ENCODE assay signal across 17 cellular contexts in the genomic region with DNA sequence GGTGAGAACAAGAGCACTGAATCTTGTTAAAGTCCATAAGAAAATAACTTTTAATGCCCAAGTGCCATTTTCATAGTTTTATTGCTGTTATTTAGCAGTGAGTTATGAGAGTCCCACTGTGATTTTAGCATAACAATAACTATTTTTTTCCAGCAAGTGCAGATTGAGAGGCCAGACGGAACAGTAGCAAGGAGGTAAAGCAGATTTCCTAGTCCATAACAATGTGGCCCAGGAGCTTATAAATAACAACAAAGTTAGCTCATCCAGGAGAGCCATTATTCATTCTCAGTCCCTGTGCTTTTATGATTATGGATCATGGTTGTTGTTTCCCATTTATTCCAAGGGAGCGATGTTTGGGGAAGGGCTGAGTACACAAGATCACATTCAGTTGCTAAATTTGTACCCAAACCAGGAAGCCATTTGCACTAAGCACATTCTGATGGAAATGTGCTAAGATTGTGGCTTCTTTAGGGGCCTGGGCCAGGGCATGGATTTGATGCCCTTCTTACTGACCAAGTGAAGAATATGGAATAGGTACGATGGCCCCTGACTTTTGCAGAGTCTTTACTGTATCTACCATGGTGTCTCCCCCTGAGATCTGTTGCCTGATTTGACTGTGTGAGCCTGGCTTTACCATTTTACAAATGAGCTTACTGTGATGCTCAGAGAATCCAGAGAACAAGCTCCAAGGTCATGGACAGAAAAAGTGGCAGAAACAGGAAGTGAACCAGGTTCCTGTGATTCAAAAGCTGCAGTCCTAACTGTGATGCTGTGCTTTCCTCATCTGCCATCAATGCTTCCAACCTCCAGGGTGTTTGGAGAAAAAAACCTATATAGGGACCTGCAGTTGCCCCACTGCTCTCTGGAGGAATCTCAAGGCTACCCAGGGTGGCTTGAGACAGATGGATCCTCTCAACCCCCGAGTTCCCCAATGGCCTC.
"Had no signal": no experiment of that assay in that cellular context is flagged by ENCODE, and none has a peak within 500 bp of the region (broad histone marks: within the 10 kb centered on the region; RNA-seq: fewer than 3 reads in every experiment).

No MANE protein-coding gene starts in this region.

- H3K27ac Mint-ChIP-seq: activated naive CD8-positive, alpha-beta T cell treated with anti-CD3 and anti-CD28 coated beads for 36 hours; natural killer cell; stimulated activated memory B cell treated with anti-CD40 and anti-IgM and Interleukin-4, amounts not matched to agents 10 μg/mL and 1 μg/mL and 100 μg/mL, for 72 hours had no signal

- H3K79me2 ChIP-seq: parathyroid adenoma had no signal

- FAIRE-seq: islet of Langerhans had no signal

- H3K27me3 ChIP-seq: cardiac muscle cell, dorsolateral prefrontal cortex, neutrophil, spleen, upper lobe of right lung had no signal

- ATAC-seq: left cardiac atrium; natural killer cell; stimulated activated memory B cell treated with anti-CD40 and anti-IgM and Interleukin-4, amounts not matched to agents 10 μg/mL and 1 μg/mL and 100 μg/mL, for 72 hours; upper lobe of right lung had no signal

- H3K4me1 ChIP-seq: parathyroid adenoma, spleen, upper lobe of right lung had no signal

- H3K9ac ChIP-seq: parathyroid adenoma had no signal

- H3K36me3 ChIP-seq: cardiac muscle cell, neutrophil, spleen, thoracic aorta, upper lobe of right lung, WERI-Rb-1 had no signal

- H3K27ac ChIP-seq: cardiac muscle cell, dorsolateral prefrontal cortex, neutrophil, parathyroid adenoma, spleen, thoracic aorta, upper lobe of right lung, WERI-Rb-1 had no signal

- H3K4me1 Mint-ChIP-seq: activated naive CD8-positive, alpha-beta T cell treated with anti-CD3 and anti-CD28 coated beads for 36 hours; natural killer cell; stimulated activated memory B cell treated with anti-CD40 and anti-IgM and Interleukin-4, amounts not matched to agents 10 μg/mL and 1 μg/mL and 100 μg/mL, for 72 hours had no signal

- H3K4me3 Mint-ChIP-seq: activated naive CD8-positive, alpha-beta T cell treated with anti-CD3 and anti-CD28 coated beads for 36 hours; natural killer cell; stimulated activated memory B cell treated with anti-CD40 and anti-IgM and Interleukin-4, amounts not matched to agents 10 μg/mL and 1 μg/mL and 100 μg/mL, for 72 hours had no signal

- H3K4me3 ChIP-seq: cardiac muscle cell, dorsolateral prefrontal cortex, spleen, thoracic aorta, upper lobe of right lung had no signal

- H3K9me3 Mint-ChIP-seq: activated naive CD8-positive, alpha-beta T cell treated with anti-CD3 and anti-CD28 coated beads for 36 hours; natural killer cell; stimulated activated memory B cell treated with anti-CD40 and anti-IgM and Interleukin-4, amounts not matched to agents 10 μg/mL and 1 μg/mL and 100 μg/mL, for 72 hours had no signal

- H2AFZ ChIP-seq: parathyroid adenoma had no signal

- H3K9me3 ChIP-seq: neutrophil, spleen, thoracic aorta, upper lobe of right lung had no signal

- H3K36me3 Mint-ChIP-seq: activated naive CD8-positive, alpha-beta T cell treated with anti-CD3 and anti-CD28 coated beads for 36 hours; natural killer cell; stimulated activated memory B cell treated with anti-CD40 and anti-IgM and Interleukin-4, amounts not matched to agents 10 μg/mL and 1 μg/mL and 100 μg/mL, for 72 hours had no signal

- DNase-seq: activated CD4-positive, alpha-beta T cell treated with anti-CD3 and anti-CD28 coated beads, Interleukin-2, amount 50 U/mL, for 48 hours; activated naive CD8-positive, alpha-beta T cell treated with anti-CD3 and anti-CD28 coated beads for 36 hours; amygdala; dorsolateral prefrontal cortex; foreskin melanocyte; left cardiac atrium; natural killer cell; spleen; stimulated activated CD4-positive, alpha-beta T cell treated with anti-CD3 and anti-CD28 coated beads, Interleukin-4, amount 100 ng/mL, for 4 hours; upper lobe of right lung; WERI-Rb-1 had no signal
